19 cellular contexts compared by ENCODE assay signal in the genomic region with DNA sequence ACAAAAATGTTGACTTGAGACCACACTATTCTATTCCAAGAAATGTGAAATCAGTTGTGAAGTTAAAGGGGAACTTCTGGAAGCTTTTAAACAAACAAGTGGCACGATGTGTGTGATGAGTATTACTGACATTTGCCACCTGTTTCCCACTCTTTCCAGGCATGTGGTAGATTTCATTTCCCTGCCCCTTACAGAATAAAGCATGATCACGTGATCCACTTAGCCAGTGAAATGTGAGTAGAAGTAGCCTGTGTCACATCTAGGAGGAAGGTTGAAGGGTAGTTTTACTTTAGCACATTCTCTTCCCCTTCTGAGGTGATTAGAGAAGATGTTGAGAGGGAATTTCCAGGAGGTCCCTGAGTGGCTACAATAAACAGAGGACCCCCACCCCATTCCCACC. TPM values are rescaled to one million over a fixed set of nuclear protein-coding genes. Genes with fewer than 3 reads are reported as not detected.
"Had no signal": no experiment of that assay in that cellular context is flagged by ENCODE, and none has a peak within 500 bp of the region (broad histone marks: within the 10 kb centered on the region; RNA-seq: fewer than 3 reads in every experiment).

No MANE protein-coding gene starts in this region.

- FAIRE-seq: small intestine had no signal

- H3K4me3 Mint-ChIP-seq: naive thymus-derived CD8-positive, alpha-beta T cell had no signal

- DNase-seq: cortex of kidney; dorsolateral prefrontal cortex; effector CD8-positive, alpha-beta T cell; foreskin melanocyte; heart left ventricle; hippocampal formation; left colon; left ventricle myocardium superior; mesendoderm; naive thymus-derived CD8-positive, alpha-beta T cell; sigmoid colon; small intestine; stimulated activated CD4-positive, alpha-beta T cell treated with anti-CD3 and anti-CD28 coated beads, Interleukin-12 subunit alpha, Interleukin-12 subunit beta, amount 100 ng/mL, for 4 hours; stimulated activated naive CD4-positive, alpha-beta T cell; stomach; substantia nigra; transverse colon had no signal

- ATAC-seq: heart left ventricle; left colon; left ventricle myocardium superior; naive thymus-derived CD8-positive, alpha-beta T cell had no signal

- H3K27ac Mint-ChIP-seq: naive thymus-derived CD8-positive, alpha-beta T cell had no signal

RNA-seq across cellular contexts. Expression of a gene that starts 4.3 kb away (rescaled TPM):
- total RNA-seq: glomerular endothelial cell, osteoblast had no signal
